ENCODE assay signal across 18 cellular contexts in genomic region chr3:137294139-137294538, GRCh38.
DNase-seq lines count a peak whose midpoint lies in the region; ATAC-seq, FAIRE-seq and TF ChIP-seq lines count a peak whose summit lies in the region.
"Had no signal": no experiment of that assay in that cellular context is flagged by ENCODE, and none has a peak within 500 bp of the region (broad histone marks: within the 10 kb centered on the region; RNA-seq: fewer than 3 reads in every experiment).

No MANE protein-coding gene starts in this region.

- DNase-seq in NCI-H82 (lab: John Stamatoyannopoulos, UW) (peak; percentile 40), NCI-H82 treated with DMSO at 0.1 percent for 48 hours (lab: John Stamatoyannopoulos, UW; ENCODE audit: unreplicated experiment) (no peak), SJCRH30 (peak; percentile 91 to 96), H1 (ENCODE audit: low read depth in 1 of 2, low spot score in 2 of 2) (no peak), NK-92 (lab: John Stamatoyannopoulos, UW; ENCODE audit: unreplicated experiment) (no peak), NCI-H226 (no peak)
- DNase-seq: ACHN; CD4-positive, CD25-positive, alpha-beta regulatory T cell; DMS153; DMS79 treated with DMSO at 0.1 percent for 48 hours; EL; GDM1 had no signal

- H3K4ac ChIP-seq in H1 (replicated peaks; ENCODE audit: insufficient read length, low read depth, low read length), result no peak overlapping the region

- H2BK120ac ChIP-seq in H1 (replicated peaks; ENCODE audit: low read depth, low read length), result no peak overlapping the region

- peak overlapping the region; percentile 52; the same call in 1 of the 2 replicates for H2AFZ ChIP-seq in H1 (ENCODE audit: low read length)

- H3K4me3 ChIP-seq in SJCRH30 (peak overlapping the region; percentile 6; the same call in 1 of the 2 replicates), H1 (ENCODE audit: extremely low read depth in 1 of 4, insufficient read depth in 2 of 4, low read depth in 3 of 4, low read length in 4 of 4) (no peak overlapping the region)
- H3K4me3 ChIP-seq: BLaER1 treated with 17β-estradiol and CSF1 and Interleukin-3, amounts not matched to agents 10 nM and 100 nM had no signal

- peak overlapping the region; percentile 48; the same call in 1 of the 2 replicates for H2BK15ac ChIP-seq in H1 (ENCODE audit: low read length)

- CTCF ChIA-PET in H1 (lab: Charles Lee; ENCODE audit: partially characterized antibody), result interaction anchor here (0.8 to 4.3 kb wide), 16 partner anchors 8 to 654 kb away, joined by 3 to 31 read pairs (median 4); no protein-coding TSS in a partner anchor

- no peaks in the 10 kb centered on the region for H3K79me2 ChIP-seq in H1 (ENCODE audit: control insufficient read depth in 1 of 2, insufficient read depth in 2 of 2, low read length in 2 of 2)

- no peak for TF ChIP-seq EP300 in H1 (IDR thresholded peaks at IDR 0.05; ENCODE audit: borderline replicate concordance in 1 of 2, low read depth in 2 of 2, low read length in 2 of 2)

- no peaks in the 10 kb centered on the region for H3K36me3 ChIP-seq in SJCRH30
- no peaks in the 10 kb centered on the region for H3K36me3 ChIP-seq in H1 (ENCODE audit: control insufficient read depth in 2 of 4, insufficient read depth in 4 of 4, low read length in 3 of 4)
- H3K36me3 ChIP-seq: BLaER1 treated with 17β-estradiol and CSF1 and Interleukin-3, amounts not matched to agents 10 nM and 100 nM had no signal

- peak overlapping the region; percentile 62; the same call in 1 of the 2 replicates for H3K18ac ChIP-seq in H1 (ENCODE audit: extremely low read depth, low read length)

- TF ChIP-seq CTCF in H1 (IDR thresholded peaks at IDR 0.05; ENCODE audit: control extremely low read depth in 1 of 3, insufficient read depth in 1 of 3, low read depth in 1 of 3, low read length in 3 of 3), result no peak

- H4K5ac ChIP-seq in H1 (ENCODE audit: insufficient read length, low read depth, low read length), result no peak overlapping the region

- H2BK20ac ChIP-seq in H1 (ENCODE audit: low read length), result no peak overlapping the region

- H2AK5ac ChIP-seq in H1 (ENCODE audit: low read depth, low read length), result no peak overlapping the region

- 77% methylated on average over 5 of the region's 5 CpGs; no CpG with 5 or more reads in 1 of the 2 experiments for WGBS in H1 (ENCODE audit: extremely low coverage in 1 of 2, insufficient coverage in 1 of 2, insufficient read length in 1 of 2, insufficient replicate concordance in 2 of 2, low coverage in 1 of 2, low lambda C conversion rate in 2 of 2, missing lambda C conversion rate in 1 of 2), 2 experiments

- peak overlapping the region; percentile 11 for H4K91ac ChIP-seq in H1 (replicated peaks; ENCODE audit: insufficient read length, low read length)

- no peak overlapping the region for H3K9ac ChIP-seq in H1 (replicated peaks in 1 of 4; ENCODE audit: extremely low read depth in 1 of 4, low read depth in 3 of 4, low read length in 3 of 4)
- H3K9ac ChIP-seq: BLaER1 treated with 17β-estradiol and CSF1 and Interleukin-3, amounts not matched to agents 10 nM and 100 nM had no signal

- no peaks in the 10 kb centered on the region; the same call in 1 of the 2 replicates for H3K23me2 ChIP-seq in H1 (ENCODE audit: low read depth, low read length)

- POLR2A ChIA-PET in H1 (lab: Charles Lee; ENCODE audit: partially characterized antibody), result no interaction called here

- FAIRE-seq in H1 (lab: Jason Lieb, UNC), result no peak
- FAIRE-seq: GM12892, GM19239, HTR-8/SVneo had no signal

- H3K4me1 ChIP-seq in SJCRH30 (peaks cover 42% of the 10 kb centered on the region), H1 (replicated peaks in 1 of 4; ENCODE audit: control insufficient read depth in 3 of 4, insufficient read depth in 4 of 4, low read length in 3 of 4) (peaks cover 0 to 10% (median 6%) of the 10 kb centered on the region in 4 experiments; a peak in 4 of 7 replicates)
- H3K4me1 ChIP-seq: BLaER1 treated with 17β-estradiol and CSF1 and Interleukin-3, amounts not matched to agents 10 nM and 100 nM had no signal

- H3K9me3 ChIP-seq in SJCRH30 (replicated peaks), result no peaks in the 10 kb centered on the region
- no peaks in the 10 kb centered on the region for H3K9me3 ChIP-seq in H1 (ENCODE audit: insufficient read depth in 2 of 2, low read depth in 1 of 2, low read length in 1 of 2)
- H3K9me3 ChIP-seq: BLaER1 treated with 17β-estradiol and CSF1 and Interleukin-3, amounts not matched to agents 10 nM and 100 nM had no signal

- TF ChIP-seq POLR2A in H1 (IDR thresholded peaks at IDR 0.05; ENCODE audit: control extremely low read depth in 1 of 2, low read depth in 2 of 2, low read length in 2 of 2), result no peak

- no peak overlapping the region for H2BK12ac ChIP-seq in H1 (ENCODE audit: low read depth, low read length)

- no peaks in the 10 kb centered on the region for H3K79me1 ChIP-seq in H1 (ENCODE audit: low read depth, low read length)

- H3K23ac ChIP-seq in H1 (ENCODE audit: insufficient read length), result no peak overlapping the region

- no peak overlapping the region for H3K56ac ChIP-seq in H1 (replicated peaks; ENCODE audit: insufficient read length, low read depth, low read length)

- TF ChIP-seq RAD21 in H1 (IDR thresholded peaks at IDR 0.05 in 1 of 2, conservative IDR thresholded peaks at IDR 0.05 in 1 of 2; ENCODE audit: low read depth in 2 of 2, low read length in 2 of 2), result no peak

- H3K14ac ChIP-seq in H1 (ENCODE audit: insufficient read length), result no peak overlapping the region

- peak overlapping the region; percentile 95 for H3K27ac ChIP-seq in SJCRH30
- H3K27ac ChIP-seq in H1 (ENCODE audit: low read depth, low read length), result no peak overlapping the region
- H3K27ac ChIP-seq: BLaER1 treated with 17β-estradiol and CSF1 and Interleukin-3, amounts not matched to agents 10 nM and 100 nM had no signal

- H4K20me1 ChIP-seq in H1 (replicated peaks in 1 of 2; ENCODE audit: control insufficient read depth in 1 of 2, insufficient read depth in 2 of 2, low read length in 2 of 2), result no peaks in the 10 kb centered on the region
- H4K20me1 ChIP-seq: BLaER1 treated with 17β-estradiol and CSF1 and Interleukin-3, amounts not matched to agents 10 nM and 100 nM had no signal

- ATAC-seq in GM18907 (IDR thresholded peaks at IDR 0.05; ENCODE audit: unreplicated experiment), result no peak
- ATAC-seq: HCT116 had no signal

- H3K27me3 ChIP-seq in SJCRH30 (no peaks in the 10 kb centered on the region), H1 (replicated peaks in 1 of 4; ENCODE audit: control insufficient read depth in 3 of 4, extremely low read depth in 1 of 4, insufficient read depth in 3 of 4, low read length in 3 of 4) (no peaks in the 10 kb centered on the region)
- H3K27me3 ChIP-seq: BLaER1 treated with 17β-estradiol and CSF1 and Interleukin-3, amounts not matched to agents 10 nM and 100 nM had no signal

- no peak overlapping the region for H4K8ac ChIP-seq in H1 (ENCODE audit: extremely low read depth, insufficient read depth, low read length)

- peak overlapping the region; percentile 36; the same call in 1 of the 2 replicates for H2BK5ac ChIP-seq in H1 (ENCODE audit: low read depth, low read length)

- 0 out of 4 replicates have a peak overlapping the region, but pooled peaks of 1 of the 2 experiments have one; percentile 22 for H3K4me2 ChIP-seq in H1 (ENCODE audit: insufficient read depth in 1 of 2, low read depth in 2 of 2, low read length in 2 of 2)
- H3K4me2 ChIP-seq: BLaER1 treated with 17β-estradiol and CSF1 and Interleukin-3, amounts not matched to agents 10 nM and 100 nM had no signal

TF ChIP-seq in H1, 55 proteins besides CTCF, POLR2A, EP300 and RAD21:
- no peak for TF ChIP-seq FOSL1 (IDR thresholded peaks at IDR 0.05; ENCODE audit: insufficient read depth, low read depth, low read length)
- no peak for TF ChIP-seq GABPA (IDR thresholded peaks at IDR 0.05; ENCODE audit: borderline replicate concordance, insufficient read depth, low read length)
- TF ChIP-seq, protein P1, sequence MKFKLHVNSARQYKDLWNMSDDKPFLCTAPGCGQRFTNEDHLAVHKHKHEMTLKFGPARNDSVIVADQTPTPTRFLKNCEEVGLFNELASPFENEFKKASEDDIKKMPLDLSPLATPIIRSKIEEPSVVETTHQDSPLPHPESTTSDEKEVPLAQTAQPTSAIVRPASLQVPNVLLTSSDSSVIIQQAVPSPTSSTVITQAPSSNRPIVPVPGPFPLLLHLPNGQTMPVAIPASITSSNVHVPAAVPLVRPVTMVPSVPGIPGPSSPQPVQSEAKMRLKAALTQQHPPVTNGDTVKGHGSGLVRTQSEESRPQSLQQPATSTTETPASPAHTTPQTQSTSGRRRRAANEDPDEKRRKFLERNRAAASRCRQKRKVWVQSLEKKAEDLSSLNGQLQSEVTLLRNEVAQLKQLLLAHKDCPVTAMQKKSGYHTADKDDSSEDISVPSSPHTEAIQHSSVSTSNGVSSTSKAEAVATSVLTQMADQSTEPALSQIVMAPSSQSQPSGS (IDR thresholded peaks at IDR 0.05; ENCODE audit: low read length), result no peak
- TF ChIP-seq RBBP5 (IDR thresholded peaks at IDR 0.05; ENCODE audit: borderline replicate concordance, low read depth, low read length), result no peak
- TF ChIP-seq SP1 (IDR thresholded peaks at IDR 0.05; ENCODE audit: low read depth, low read length), result no peak
- no peak for TF ChIP-seq BRCA1 (IDR thresholded peaks at IDR 0.05; ENCODE audit: low read depth, low read length)
- TF ChIP-seq NANOG (IDR thresholded peaks at IDR 0.05; ENCODE audit: insufficient read depth, low read depth, low read length, poor library complexity, severe bottlenecking), result no peak
- no peak for TF ChIP-seq JUND (IDR thresholded peaks at IDR 0.05; ENCODE audit: low read length)
- no peak for TF ChIP-seq GTF2F1 (IDR thresholded peaks at IDR 0.05; ENCODE audit: borderline replicate concordance, low read depth, low read length)
- TF ChIP-seq RFX5 (IDR thresholded peaks at IDR 0.05; ENCODE audit: borderline replicate concordance, low read depth, low read length), result no peak
- TF ChIP-seq SUZ12 (IDR thresholded peaks at IDR 0.05; ENCODE audit: low read length), result no peak
- no peak for TF ChIP-seq BCL11A (IDR thresholded peaks at IDR 0.05; ENCODE audit: low read depth in 2 of 2, low read length in 2 of 2)
- TF ChIP-seq CREB1 (IDR thresholded peaks at IDR 0.05), result no peak
- no peak for TF ChIP-seq SP4 (IDR thresholded peaks at IDR 0.05; ENCODE audit: low read length)
- TF ChIP-seq POU5F1 (IDR thresholded peaks at IDR 0.05; ENCODE audit: low read depth, low read length), result no peak
- no peak for TF ChIP-seq TAF7 (optimal IDR thresholded peaks at IDR 0.05; ENCODE audit: borderline replicate concordance, low read depth, low read length)

Comparison
In these comparisons a context has a peak if more than half of its experiments do, and no peak if none do; other contexts are left out.
1. DNase-seq: peak in NCI-H82 (single experiment) and SJCRH30 (2 of 2); none in NCI-H82 treated with DMSO at 0.1 percent for 48 hours (single experiment), H1 (0 of 2), NK-92 (single experiment) and NCI-H226 (single experiment).